In genomic region chr13:49643003-49643651, GRCh38 we compare ENCODE assay signal across 14 cellular contexts. TPM values are rescaled to one million over a fixed set of nuclear protein-coding genes. Genes with fewer than 3 reads are reported as not detected.
DNase-seq lines count a peak whose midpoint lies in the region; ATAC-seq and TF ChIP-seq lines count a peak whose summit lies in the region.
"Had no signal": no experiment of that assay in that cellular context is flagged by ENCODE, and none has a peak within 500 bp of the region (broad histone marks: within the 10 kb centered on the region; RNA-seq: fewer than 3 reads in every experiment).

No MANE protein-coding gene starts in this region.

- H2AFZ ChIP-seq in neural progenitor cell (replicated peaks) = no peak overlapping the region

- H3K36me3 Mint-ChIP-seq in T-helper 17 cell (ENCODE audit: low read depth) = no peaks in the 10 kb centered on the region
- H3K36me3 Mint-ChIP-seq in nephron progenitor cell (ENCODE audit: low read depth) = no peaks in the 10 kb centered on the region
- no peaks in the 10 kb centered on the region for H3K36me3 Mint-ChIP-seq in glutamatergic neuron (ENCODE audit: unreplicated experiment)
- no peaks in the 10 kb centered on the region for H3K36me3 Mint-ChIP-seq in neural progenitor cell
- H3K36me3 Mint-ChIP-seq in HFFc6 (ENCODE audit: low read depth) = no peaks in the 10 kb centered on the region

- H3K27ac Mint-ChIP-seq in T-helper 17 cell (peak overlapping the region; percentile 83), nephron progenitor cell (peak overlapping the region; percentile 16), glutamatergic neuron (ENCODE audit: unreplicated experiment) (no peak overlapping the region), neural progenitor cell (no peak overlapping the region), HFFc6 (no peak overlapping the region)

- no peaks in the 10 kb centered on the region for H4K20me1 ChIP-seq in neural progenitor cell (ENCODE audit: low read depth)

- DNase-seq in GM10248 (ENCODE audit: extremely low spot score) (peak; percentile 34), T-helper 17 cell (no peak), nephron progenitor cell (no peak), glutamatergic neuron (no peak), neural progenitor cell (ENCODE audit: low spot score) (no peak), HFFc6 (no peak)
- DNase-seq: activated CD4-positive, CD25-positive, alpha-beta regulatory T cell treated with anti-CD3 and anti-CD28 coated beads, Interleukin-2, amount 50 U/mL, for 72 hours; activated effector memory CD4-positive, alpha-beta T cell treated with anti-CD3 and anti-CD28 coated beads, Interleukin-2, amount 50 U/mL, for 16 hours; COR-L47; esophagus squamous epithelium; right cardiac atrium had no signal

- POLR2A ChIA-PET in GM10248 (lab: Yijun Ruan, JAX) = no interaction called here

- peaks cover 5% of the 10 kb centered on the region for H3F3A ChIP-seq in neural progenitor cell (ENCODE audit: low read depth)

- CTCF ChIA-PET in GM10248 (lab: Yijun Ruan, JAX) = no interaction called here

- no peak overlapping the region for H3K4me2 ChIP-seq in neural progenitor cell

- H3K9ac ChIP-seq in neural progenitor cell = no peak overlapping the region

- no peak overlapping the region for H3K27ac ChIP-seq in neural progenitor cell
- H3K27ac ChIP-seq: cardiac muscle cell had no signal

- H3K9me3 Mint-ChIP-seq in nephron progenitor cell = no peaks in the 10 kb centered on the region
- no peaks in the 10 kb centered on the region for H3K9me3 Mint-ChIP-seq in glutamatergic neuron (ENCODE audit: unreplicated experiment)
- H3K9me3 Mint-ChIP-seq in neural progenitor cell = no peaks in the 10 kb centered on the region
- H3K9me3 Mint-ChIP-seq in HFFc6 = no peaks in the 10 kb centered on the region

- peaks cover 10% of the 10 kb centered on the region for H3K4me1 Mint-ChIP-seq in T-helper 17 cell
- no peaks in the 10 kb centered on the region for H3K4me1 Mint-ChIP-seq in nephron progenitor cell
- H3K4me1 Mint-ChIP-seq in glutamatergic neuron (ENCODE audit: low read depth, unreplicated experiment) = no peaks in the 10 kb centered on the region
- no peaks in the 10 kb centered on the region for H3K4me1 Mint-ChIP-seq in neural progenitor cell
- H3K4me1 Mint-ChIP-seq in HFFc6 (ENCODE audit: low read depth) = peaks cover 28% of the 10 kb centered on the region

- H3K27me3 ChIP-seq in neural progenitor cell = no peaks in the 10 kb centered on the region
- H3K27me3 ChIP-seq: cardiac muscle cell, esophagus squamous epithelium had no signal

- ATAC-seq in HG03025 (IDR thresholded peaks at IDR 0.05; ENCODE audit: low FRiP score, unreplicated experiment) (peak; percentile 51), T-helper 17 cell (no peak), HG03108 (IDR thresholded peaks at IDR 0.05; ENCODE audit: unreplicated experiment) (no peak)

- H3K4me3 Mint-ChIP-seq in T-helper 17 cell (no peak overlapping the region), nephron progenitor cell (no peak overlapping the region), glutamatergic neuron (ENCODE audit: unreplicated experiment) (no peak overlapping the region), neural progenitor cell (no peak overlapping the region), HFFc6 (no peak overlapping the region)

- TF ChIP-seq CTCF in GM10248 (IDR thresholded peaks at IDR 0.05; ENCODE audit: control extremely low read depth, extremely low read depth, low read depth, missing control alignments) = no peak
- TF ChIP-seq CTCF in nephron progenitor cell (IDR thresholded peaks at IDR 0.05) = no peak
- no peak for TF ChIP-seq CTCF in glutamatergic neuron (IDR thresholded peaks at IDR 0.05; ENCODE audit: partially characterized antibody, unreplicated experiment)
- no peak for TF ChIP-seq CTCF in neural progenitor cell (IDR thresholded peaks at IDR 0.05)
- TF ChIP-seq CTCF in HFFc6 (IDR thresholded peaks at IDR 0.05) = no peak

- H3K36me3 ChIP-seq in neural progenitor cell = no peaks in the 10 kb centered on the region
- H3K36me3 ChIP-seq: cardiac muscle cell, esophagus squamous epithelium had no signal

- no peaks in the 10 kb centered on the region for H3K79me2 ChIP-seq in neural progenitor cell (ENCODE audit: low read depth)

- H3K9me3 ChIP-seq in T-helper 17 cell (ENCODE audit: control insufficient read depth, low read length, poor library complexity, severe bottlenecking) (no peaks in the 10 kb centered on the region), neural progenitor cell (ENCODE audit: low read depth) (no peaks in the 10 kb centered on the region)
- H3K9me3 ChIP-seq: esophagus squamous epithelium had no signal

- H3K27me3 Mint-ChIP-seq in T-helper 17 cell (no peaks in the 10 kb centered on the region), nephron progenitor cell (ENCODE audit: low read depth, poor library complexity) (no peaks in the 10 kb centered on the region), glutamatergic neuron (ENCODE audit: unreplicated experiment) (no peaks in the 10 kb centered on the region), neural progenitor cell (ENCODE audit: insufficient read depth, low read depth) (no peaks in the 10 kb centered on the region), HFFc6 (ENCODE audit: insufficient read depth) (peaks cover 2% of the 10 kb centered on the region; the same call in 1 of the 2 replicates)

- H3K4me3 ChIP-seq in neural progenitor cell = no peak overlapping the region
- H3K4me3 ChIP-seq: cardiac muscle cell had no signal

- H3K4me1 ChIP-seq in neural progenitor cell = no peaks in the 10 kb centered on the region

RNA-seq across cellular contexts. Expression of gene ARL11, which starts 14.8 kb away (rescaled TPM):
- total RNA-seq in T-helper 17 cell (under 1 TPM in 1 of 2 donors, not detected in 1; 0.22 TPM), glutamatergic neuron (ENCODE audit: unreplicated experiment) (not detected), neural progenitor cell (ENCODE audit: low replicate concordance) (0.06 and 0.12 TPM in 2 replicates)
- total RNA-seq in HFFc6 (2021; fragmentation: NEBNext Ultra II Directional; extraction: Animal tissue kit (Norgen Biotek cat#: 25700)) = not detected

RNA-seq across cellular contexts. Expression of gene EBPL, which starts 48.2 kb away (rescaled TPM):
- total RNA-seq in T-helper 17 cell = 10 to 100 TPM; 11.8 to 17.1 TPM
- 26.4 TPM for total RNA-seq in glutamatergic neuron (ENCODE audit: unreplicated experiment)
- 82.9 and 86.4 TPM in 2 replicates for total RNA-seq in neural progenitor cell (ENCODE audit: low replicate concordance)
- 10 to 100 TPM; 69.5 to 82.8 (median 75.5) TPM for total RNA-seq in HFFc6 (2021; fragmentation: NEBNext Ultra II Directional; extraction: Animal tissue kit (Norgen Biotek cat#: 25700))

RNA-seq across cellular contexts. Expression of gene RCBTB1, which starts 57.8 kb away (rescaled TPM):
- total RNA-seq in T-helper 17 cell = 10 to 100 TPM; 20.2 to 23.0 TPM
- 46.1 TPM for total RNA-seq in glutamatergic neuron (ENCODE audit: unreplicated experiment)
- 34.4 and 54.2 TPM in 2 replicates for total RNA-seq in neural progenitor cell (ENCODE audit: low replicate concordance)
- 10 to 100 TPM; 13.3 to 17.4 (median 15.6) TPM for total RNA-seq in HFFc6 (2021; fragmentation: NEBNext Ultra II Directional; extraction: Animal tissue kit (Norgen Biotek cat#: 25700))

Comparison
In these comparisons a context has a peak if more than half of its experiments do, and no peak if none do; other contexts are left out.
1. H3K27ac Mint-ChIP-seq: peak in T-helper 17 cell (single experiment) and nephron progenitor cell (single experiment); none in glutamatergic neuron (single experiment), neural progenitor cell (single experiment) and HFFc6 (single experiment).